In the genomic region with DNA sequence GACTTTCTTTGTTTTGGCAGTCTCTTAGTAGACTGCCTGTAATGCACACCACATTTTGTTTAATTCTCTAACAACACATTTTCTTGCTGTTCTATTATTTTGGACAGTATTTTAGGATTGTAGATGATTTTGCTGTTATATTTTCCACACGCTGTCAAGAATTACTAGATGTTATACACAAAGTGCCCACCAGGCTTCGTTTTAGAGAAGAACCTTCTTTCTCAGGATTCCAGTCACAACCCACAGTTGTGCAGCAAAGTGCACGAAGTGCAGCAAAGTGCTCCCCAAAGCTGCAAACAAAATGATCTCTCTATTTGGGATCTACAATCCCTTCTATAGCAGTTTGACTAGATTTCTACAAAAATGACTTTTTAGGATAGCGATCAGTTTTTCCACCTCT, we compare ENCODE assay signal across 2 cellular contexts.
TF ChIP-seq lines count a peak whose summit lies in the region.

No MANE protein-coding gene starts in this region.

TF ChIP-seq in H1, 55 proteins besides CTCF, POLR2A, EP300 and RAD21:
- no peak for TF ChIP-seq SP4 (IDR thresholded peaks at IDR 0.05; ENCODE audit: low read length)
- TF ChIP-seq EGR1 (IDR thresholded peaks at IDR 0.05; ENCODE audit: borderline replicate concordance, low read depth, low read length) = no peak
- TF ChIP-seq RFX5 (IDR thresholded peaks at IDR 0.05; ENCODE audit: borderline replicate concordance, low read depth, low read length) = no peak
- TF ChIP-seq, protein P1, sequence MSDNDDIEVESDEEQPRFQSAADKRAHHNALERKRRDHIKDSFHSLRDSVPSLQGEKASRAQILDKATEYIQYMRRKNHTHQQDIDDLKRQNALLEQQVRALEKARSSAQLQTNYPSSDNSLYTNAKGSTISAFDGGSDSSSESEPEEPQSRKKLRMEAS (IDR thresholded peaks at IDR 0.05) = no peak
- TF ChIP-seq SP1 (IDR thresholded peaks at IDR 0.05; ENCODE audit: low read depth, low read length) = no peak
- TF ChIP-seq, protein P2, sequence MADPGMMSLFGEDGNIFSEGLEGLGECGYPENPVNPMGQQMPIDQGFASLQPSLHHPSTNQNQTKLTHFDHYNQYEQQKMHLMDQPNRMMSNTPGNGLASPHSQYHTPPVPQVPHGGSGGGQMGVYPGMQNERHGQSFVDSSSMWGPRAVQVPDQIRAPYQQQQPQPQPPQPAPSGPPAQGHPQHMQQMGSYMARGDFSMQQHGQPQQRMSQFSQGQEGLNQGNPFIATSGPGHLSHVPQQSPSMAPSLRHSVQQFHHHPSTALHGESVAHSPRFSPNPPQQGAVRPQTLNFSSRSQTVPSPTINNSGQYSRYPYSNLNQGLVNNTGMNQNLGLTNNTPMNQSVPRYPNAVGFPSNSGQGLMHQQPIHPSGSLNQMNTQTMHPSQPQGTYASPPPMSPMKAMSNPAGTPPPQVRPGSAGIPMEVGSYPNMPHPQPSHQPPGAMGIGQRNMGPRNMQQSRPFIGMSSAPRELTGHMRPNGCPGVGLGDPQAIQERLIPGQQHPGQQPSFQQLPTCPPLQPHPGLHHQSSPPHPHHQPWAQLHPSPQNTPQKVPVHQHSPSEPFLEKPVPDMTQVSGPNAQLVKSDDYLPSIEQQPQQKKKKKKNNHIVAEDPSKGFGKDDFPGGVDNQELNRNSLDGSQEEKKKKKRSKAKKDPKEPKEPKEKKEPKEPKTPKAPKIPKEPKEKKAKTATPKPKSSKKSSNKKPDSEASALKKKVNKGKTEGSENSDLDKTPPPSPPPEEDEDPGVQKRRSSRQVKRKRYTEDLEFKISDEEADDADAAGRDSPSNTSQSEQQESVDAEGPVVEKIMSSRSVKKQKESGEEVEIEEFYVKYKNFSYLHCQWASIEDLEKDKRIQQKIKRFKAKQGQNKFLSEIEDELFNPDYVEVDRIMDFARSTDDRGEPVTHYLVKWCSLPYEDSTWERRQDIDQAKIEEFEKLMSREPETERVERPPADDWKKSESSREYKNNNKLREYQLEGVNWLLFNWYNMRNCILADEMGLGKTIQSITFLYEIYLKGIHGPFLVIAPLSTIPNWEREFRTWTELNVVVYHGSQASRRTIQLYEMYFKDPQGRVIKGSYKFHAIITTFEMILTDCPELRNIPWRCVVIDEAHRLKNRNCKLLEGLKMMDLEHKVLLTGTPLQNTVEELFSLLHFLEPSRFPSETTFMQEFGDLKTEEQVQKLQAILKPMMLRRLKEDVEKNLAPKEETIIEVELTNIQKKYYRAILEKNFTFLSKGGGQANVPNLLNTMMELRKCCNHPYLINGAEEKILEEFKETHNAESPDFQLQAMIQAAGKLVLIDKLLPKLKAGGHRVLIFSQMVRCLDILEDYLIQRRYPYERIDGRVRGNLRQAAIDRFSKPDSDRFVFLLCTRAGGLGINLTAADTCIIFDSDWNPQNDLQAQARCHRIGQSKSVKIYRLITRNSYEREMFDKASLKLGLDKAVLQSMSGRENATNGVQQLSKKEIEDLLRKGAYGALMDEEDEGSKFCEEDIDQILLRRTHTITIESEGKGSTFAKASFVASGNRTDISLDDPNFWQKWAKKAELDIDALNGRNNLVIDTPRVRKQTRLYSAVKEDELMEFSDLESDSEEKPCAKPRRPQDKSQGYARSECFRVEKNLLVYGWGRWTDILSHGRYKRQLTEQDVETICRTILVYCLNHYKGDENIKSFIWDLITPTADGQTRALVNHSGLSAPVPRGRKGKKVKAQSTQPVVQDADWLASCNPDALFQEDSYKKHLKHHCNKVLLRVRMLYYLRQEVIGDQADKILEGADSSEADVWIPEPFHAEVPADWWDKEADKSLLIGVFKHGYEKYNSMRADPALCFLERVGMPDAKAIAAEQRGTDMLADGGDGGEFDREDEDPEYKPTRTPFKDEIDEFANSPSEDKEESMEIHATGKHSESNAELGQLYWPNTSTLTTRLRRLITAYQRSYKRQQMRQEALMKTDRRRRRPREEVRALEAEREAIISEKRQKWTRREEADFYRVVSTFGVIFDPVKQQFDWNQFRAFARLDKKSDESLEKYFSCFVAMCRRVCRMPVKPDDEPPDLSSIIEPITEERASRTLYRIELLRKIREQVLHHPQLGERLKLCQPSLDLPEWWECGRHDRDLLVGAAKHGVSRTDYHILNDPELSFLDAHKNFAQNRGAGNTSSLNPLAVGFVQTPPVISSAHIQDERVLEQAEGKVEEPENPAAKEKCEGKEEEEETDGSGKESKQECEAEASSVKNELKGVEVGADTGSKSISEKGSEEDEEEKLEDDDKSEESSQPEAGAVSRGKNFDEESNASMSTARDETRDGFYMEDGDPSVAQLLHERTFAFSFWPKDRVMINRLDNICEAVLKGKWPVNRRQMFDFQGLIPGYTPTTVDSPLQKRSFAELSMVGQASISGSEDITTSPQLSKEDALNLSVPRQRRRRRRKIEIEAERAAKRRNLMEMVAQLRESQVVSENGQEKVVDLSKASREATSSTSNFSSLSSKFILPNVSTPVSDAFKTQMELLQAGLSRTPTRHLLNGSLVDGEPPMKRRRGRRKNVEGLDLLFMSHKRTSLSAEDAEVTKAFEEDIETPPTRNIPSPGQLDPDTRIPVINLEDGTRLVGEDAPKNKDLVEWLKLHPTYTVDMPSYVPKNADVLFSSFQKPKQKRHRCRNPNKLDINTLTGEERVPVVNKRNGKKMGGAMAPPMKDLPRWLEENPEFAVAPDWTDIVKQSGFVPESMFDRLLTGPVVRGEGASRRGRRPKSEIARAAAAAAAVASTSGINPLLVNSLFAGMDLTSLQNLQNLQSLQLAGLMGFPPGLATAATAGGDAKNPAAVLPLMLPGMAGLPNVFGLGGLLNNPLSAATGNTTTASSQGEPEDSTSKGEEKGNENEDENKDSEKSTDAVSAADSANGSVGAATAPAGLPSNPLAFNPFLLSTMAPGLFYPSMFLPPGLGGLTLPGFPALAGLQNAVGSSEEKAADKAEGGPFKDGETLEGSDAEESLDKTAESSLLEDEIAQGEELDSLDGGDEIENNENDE (IDR thresholded peaks at IDR 0.05; ENCODE audit: insufficient replicate concordance, low read length) = no peak
- no peak for TF ChIP-seq KDM4A (IDR thresholded peaks at IDR 0.05; ENCODE audit: low read depth, low read length, severe bottlenecking)
- TF ChIP-seq CTBP2 (IDR thresholded peaks at IDR 0.05; ENCODE audit: borderline replicate concordance, insufficient read depth, insufficient read length, low read length) = no peak
- no peak for TF ChIP-seq KDM1A (IDR thresholded peaks at IDR 0.05; ENCODE audit: borderline replicate concordance, low read length)
- no peak for TF ChIP-seq BACH1 (IDR thresholded peaks at IDR 0.05; ENCODE audit: low read length)
- no peak for TF ChIP-seq SIX5 (IDR thresholded peaks at IDR 0.05; ENCODE audit: low read depth, low read length)
- no peak for TF ChIP-seq SAP30 (IDR thresholded peaks at IDR 0.05; ENCODE audit: insufficient read depth, insufficient replicate concordance, low read length)
- no peak for TF ChIP-seq GABPA (IDR thresholded peaks at IDR 0.05; ENCODE audit: borderline replicate concordance, insufficient read depth, low read length)
- TF ChIP-seq ASH2L (IDR thresholded peaks at IDR 0.05; ENCODE audit: low read length) = no peak
- TF ChIP-seq TEAD4 (IDR thresholded peaks at IDR 0.05; ENCODE audit: low read depth, low read length) = no peak
TF ChIP-seq in H1: peak in this region for 0.

TF ChIP-seq in neural cell, 6 proteins besides CTCF, POLR2A, EP300 and RAD21:
- TF ChIP-seq, protein P3, sequence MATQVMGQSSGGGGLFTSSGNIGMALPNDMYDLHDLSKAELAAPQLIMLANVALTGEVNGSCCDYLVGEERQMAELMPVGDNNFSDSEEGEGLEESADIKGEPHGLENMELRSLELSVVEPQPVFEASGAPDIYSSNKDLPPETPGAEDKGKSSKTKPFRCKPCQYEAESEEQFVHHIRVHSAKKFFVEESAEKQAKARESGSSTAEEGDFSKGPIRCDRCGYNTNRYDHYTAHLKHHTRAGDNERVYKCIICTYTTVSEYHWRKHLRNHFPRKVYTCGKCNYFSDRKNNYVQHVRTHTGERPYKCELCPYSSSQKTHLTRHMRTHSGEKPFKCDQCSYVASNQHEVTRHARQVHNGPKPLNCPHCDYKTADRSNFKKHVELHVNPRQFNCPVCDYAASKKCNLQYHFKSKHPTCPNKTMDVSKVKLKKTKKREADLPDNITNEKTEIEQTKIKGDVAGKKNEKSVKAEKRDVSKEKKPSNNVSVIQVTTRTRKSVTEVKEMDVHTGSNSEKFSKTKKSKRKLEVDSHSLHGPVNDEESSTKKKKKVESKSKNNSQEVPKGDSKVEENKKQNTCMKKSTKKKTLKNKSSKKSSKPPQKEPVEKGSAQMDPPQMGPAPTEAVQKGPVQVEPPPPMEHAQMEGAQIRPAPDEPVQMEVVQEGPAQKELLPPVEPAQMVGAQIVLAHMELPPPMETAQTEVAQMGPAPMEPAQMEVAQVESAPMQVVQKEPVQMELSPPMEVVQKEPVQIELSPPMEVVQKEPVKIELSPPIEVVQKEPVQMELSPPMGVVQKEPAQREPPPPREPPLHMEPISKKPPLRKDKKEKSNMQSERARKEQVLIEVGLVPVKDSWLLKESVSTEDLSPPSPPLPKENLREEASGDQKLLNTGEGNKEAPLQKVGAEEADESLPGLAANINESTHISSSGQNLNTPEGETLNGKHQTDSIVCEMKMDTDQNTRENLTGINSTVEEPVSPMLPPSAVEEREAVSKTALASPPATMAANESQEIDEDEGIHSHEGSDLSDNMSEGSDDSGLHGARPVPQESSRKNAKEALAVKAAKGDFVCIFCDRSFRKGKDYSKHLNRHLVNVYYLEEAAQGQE (IDR thresholded peaks at IDR 0.05; ENCODE audit: borderline replicate concordance) = no peak
